26 cellular contexts compared by ENCODE assay signal in the genomic region with DNA sequence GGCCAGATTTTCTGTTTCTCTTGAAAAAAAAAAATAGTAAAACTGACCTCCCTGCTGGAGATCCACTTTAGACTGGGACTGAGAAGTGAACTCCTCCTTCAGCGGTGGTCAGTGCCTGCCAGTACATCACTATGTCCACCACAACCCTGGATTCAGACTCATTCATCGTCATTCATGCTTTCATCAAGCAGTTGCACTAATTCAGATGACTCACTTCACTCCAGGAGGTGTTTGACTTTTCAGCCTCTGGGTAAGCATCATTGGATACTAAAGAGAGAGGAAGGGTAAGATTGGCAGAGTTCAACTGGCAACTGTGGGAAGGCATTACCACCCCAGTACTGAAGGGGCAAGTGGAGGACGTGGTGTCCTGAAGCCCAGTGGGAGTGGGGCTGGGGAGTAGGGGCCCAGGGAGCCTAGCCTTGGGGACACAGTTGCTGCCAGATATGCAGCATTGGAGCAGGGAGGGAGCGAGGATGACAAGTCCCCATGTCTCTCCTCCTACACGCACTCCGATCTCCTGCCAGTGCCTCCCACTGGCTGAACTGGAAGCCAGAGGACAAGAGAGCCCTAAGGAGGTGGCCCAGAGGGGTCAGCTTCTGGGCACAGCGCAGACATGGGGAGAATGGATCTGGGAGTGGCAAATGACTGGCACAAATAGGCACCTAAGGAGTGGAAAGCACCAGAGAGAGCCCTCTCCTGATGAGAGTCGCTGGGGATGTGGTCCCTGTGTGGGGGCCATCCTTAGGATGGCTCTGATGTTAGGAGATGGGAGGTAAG.
DNase-seq lines count a peak whose midpoint lies in the region; ATAC-seq lines count a peak whose summit lies in the region.
"Had no signal": no experiment of that assay in that cellular context is flagged by ENCODE, and none has a peak within 500 bp of the region (broad histone marks: within the 10 kb centered on the region; RNA-seq: fewer than 3 reads in every experiment).

No MANE protein-coding gene starts in this region.

- peak overlapping the region in 1 of 7 donors; percentile 32 for H3K4me3 Mint-ChIP-seq in CD8-positive, alpha-beta memory T cell
- H3K4me3 Mint-ChIP-seq: activated naive CD4-positive, alpha-beta T cell treated with anti-CD3 and anti-CD28 coated beads for 36 hours; activated T-cell treated with anti-CD3 and anti-CD28 coated beads, Interleukin-2, amount 50 U/mL, for 24 hours; natural killer cell treated with Interleukin-12 subunit alpha and Interleukin-12 subunit beta and Interleukin-15 and Interleukin-18, amount 100 ng/mL, for 72 hours; stimulated activated naive B cell treated with anti-CD40 and anti-IgM and Interleukin-4, amounts not matched to agents 10 μg/mL and 1 μg/mL and 100 μg/mL, for 72 hours had no signal

- H3K9me3 Mint-ChIP-seq in CD8-positive, alpha-beta memory T cell, result no peaks in the 10 kb centered on the region
- H3K9me3 Mint-ChIP-seq: natural killer cell treated with Interleukin-12 subunit alpha and Interleukin-12 subunit beta and Interleukin-15 and Interleukin-18, amount 100 ng/mL, for 72 hours; stimulated activated naive B cell treated with anti-CD40 and anti-IgM and Interleukin-4, amounts not matched to agents 10 μg/mL and 1 μg/mL and 100 μg/mL, for 72 hours had no signal

- no peaks in the 10 kb centered on the region for H3K36me3 Mint-ChIP-seq in CD8-positive, alpha-beta memory T cell
- H3K36me3 Mint-ChIP-seq: natural killer cell treated with Interleukin-12 subunit alpha and Interleukin-12 subunit beta and Interleukin-15 and Interleukin-18, amount 100 ng/mL, for 72 hours; stimulated activated naive B cell treated with anti-CD40 and anti-IgM and Interleukin-4, amounts not matched to agents 10 μg/mL and 1 μg/mL and 100 μg/mL, for 72 hours had no signal

- H3K4me1 ChIP-seq in CD8-positive, alpha-beta memory T cell (ENCODE audit: insufficient read depth, low read length), result peaks cover 29% of the 10 kb centered on the region
- H3K4me1 ChIP-seq: thyroid gland had no signal

- POLR2A ChIA-PET in CD8-positive, alpha-beta memory T cell (lab: Charles Lee), result no interaction called here

- H3K9me3 ChIP-seq in CD8-positive, alpha-beta memory T cell (ENCODE audit: low read length), result no peaks in the 10 kb centered on the region
- H3K9me3 ChIP-seq: thyroid gland had no signal

- H3K27me3 Mint-ChIP-seq in CD8-positive, alpha-beta memory T cell, result peaks cover 6 to 18% of the 10 kb centered on the region in 2 donors
- H3K27me3 Mint-ChIP-seq: activated T-cell treated with anti-CD3 and anti-CD28 coated beads, Interleukin-2, amount 50 U/mL, for 24 hours had no signal

- ATAC-seq in GM18520 (IDR thresholded peaks at IDR 0.05; ENCODE audit: unreplicated experiment) (no peak), GM21423 (IDR thresholded peaks at IDR 0.05; ENCODE audit: unreplicated experiment) (no peak)
- ATAC-seq: natural killer cell treated with Interleukin-12 subunit alpha and Interleukin-12 subunit beta and Interleukin-15 and Interleukin-18, amount 100 ng/mL, for 72 hours; stimulated activated naive B cell treated with anti-CD40 and anti-IgM and Interleukin-4, amounts not matched to agents 10 μg/mL and 1 μg/mL and 100 μg/mL, for 72 hours had no signal

- no peaks in the 10 kb centered on the region for H3K36me3 ChIP-seq in CD8-positive, alpha-beta memory T cell (ENCODE audit: insufficient read depth, low read length)
- H3K36me3 ChIP-seq: thyroid gland had no signal

- no peak overlapping the region for H3K27ac ChIP-seq in CD8-positive, alpha-beta memory T cell (ENCODE audit: low read depth, low read length)
- H3K27ac ChIP-seq in substantia nigra (ENCODE audit: low read depth, low read length, poor library complexity, severe bottlenecking), result no peak overlapping the region
- H3K27ac ChIP-seq: thyroid gland had no signal

- H3K27ac Mint-ChIP-seq in CD8-positive, alpha-beta memory T cell, result peak overlapping the region in 1 of 8 donors; percentile 74
- H3K27ac Mint-ChIP-seq: activated naive CD4-positive, alpha-beta T cell treated with anti-CD3 and anti-CD28 coated beads for 36 hours; activated T-cell treated with anti-CD3 and anti-CD28 coated beads, Interleukin-2, amount 50 U/mL, for 24 hours; stimulated activated naive B cell treated with anti-CD40 and anti-IgM and Interleukin-4, amounts not matched to agents 10 μg/mL and 1 μg/mL and 100 μg/mL, for 72 hours had no signal

- CTCF ChIA-PET in CD8-positive, alpha-beta memory T cell (lab: Charles Lee), result interaction anchor here (1.3 kb wide), 1 partner anchor 18 kb away, joined by 3 read pairs; no protein-coding TSS in a partner anchor

- no peak overlapping the region for H3K4me3 ChIP-seq in CD8-positive, alpha-beta memory T cell (ENCODE audit: low read length)
- H3K4me3 ChIP-seq: thyroid gland had no signal

- DNase-seq in A172 (ENCODE audit: low spot score) (peak; percentile 38), Daoy (ENCODE audit: low read depth) (peak; percentile 48), RPMI7951 (ENCODE audit: low read depth) (peak; percentile 17), glomerular visceral epithelial cell (ENCODE audit: extremely low spot score) (peak; percentile 11), substantia nigra (lab: John Stamatoyannopoulos, UW) (no peak)
- no peak for DNase-seq in CD8-positive, alpha-beta memory T cell
- DNase-seq: activated CD4-positive, alpha-beta T cell treated with anti-CD3 and anti-CD28 coated beads, Interleukin-2, amount 50 U/mL, for 4 hours; activated naive CD4-positive, alpha-beta T cell treated with anti-CD3 and anti-CD28 coated beads for 36 hours; activated T-cell treated with anti-CD3 and anti-CD28 coated beads, Interleukin-2, amount 50 U/mL, for 24 hours; aorta; cerebellar nuclear complex; effector CD8-positive, alpha-beta T cell; EL; GOT3; MV-4-11; NCI-H1694 treated with DMSO at 0.1 percent for 48 hours; NCI-H748 treated with DMSO at 0.1 percent for 48 hours; posterior cingulate gyrus; SHP77; stimulated activated CD4-positive, alpha-beta T cell treated with anti-CD3 and anti-CD28 coated beads, Interleukin-1b, Interleukin-23, amount 100 ng/mL, for 48 hours; stimulated activated naive B cell treated with anti-CD40 and anti-IgM and Interleukin-4, amounts not matched to agents 10 μg/mL and 1 μg/mL and 100 μg/mL, for 72 hours; SW 1271; thyroid gland had no signal

- H3K4me1 Mint-ChIP-seq in CD8-positive, alpha-beta memory T cell, result peaks cover 13 to 20% (median 15%) of the 10 kb centered on the region in 3 donors
- H3K4me1 Mint-ChIP-seq: stimulated activated naive B cell treated with anti-CD40 and anti-IgM and Interleukin-4, amounts not matched to agents 10 μg/mL and 1 μg/mL and 100 μg/mL, for 72 hours had no signal

- no peaks in the 10 kb centered on the region for H3K27me3 ChIP-seq in CD8-positive, alpha-beta memory T cell (ENCODE audit: insufficient read depth, low read length, poor library complexity, severe bottlenecking)
- H3K27me3 ChIP-seq: thyroid gland had no signal

Comparison
In these comparisons a context has a peak if more than half of its experiments do, and no peak if none do; other contexts are left out.
1. DNase-seq: peak in A172 (single experiment), Daoy (single experiment), RPMI7951 (single experiment) and glomerular visceral epithelial cell (single experiment); none in CD8-positive, alpha-beta memory T cell (0 of 5) and substantia nigra (0 of 49).